10 cellular contexts compared by ENCODE assay signal in genomic region chr17:1001640-1002411, GRCh38. TPM values are rescaled to one million over a fixed set of nuclear protein-coding genes. Genes with fewer than 3 reads are reported as not detected.
DNase-seq lines count a peak whose midpoint lies in the region; ATAC-seq and TF ChIP-seq lines count a peak whose summit lies in the region.
"Had no signal": no experiment of that assay in that cellular context is flagged by ENCODE, and none has a peak within 500 bp of the region (broad histone marks: within the 10 kb centered on the region; RNA-seq: fewer than 3 reads in every experiment).

No MANE protein-coding gene starts in this region.

- H3K4me3 Mint-ChIP-seq in stimulated activated naive CD8-positive, alpha-beta T cell treated with anti-CD3 and anti-CD28 coated beads, Interleukin-15, Interleukin-2, amounts not matched to agents 100 ng/mL and 50 ng/mL, for 24 hours, result no peak overlapping the region

- H2AK5ac ChIP-seq in mesendoderm (ENCODE audit: low read length), result no peak overlapping the region

- no peak for ATAC-seq in stimulated activated naive CD8-positive, alpha-beta T cell treated with anti-CD3 and anti-CD28 coated beads, Interleukin-15, Interleukin-2, amounts not matched to agents 100 U/mL and 50 U/mL, for 24 hours
- ATAC-seq in aorta (ENCODE audit: low FRiP score), result peak; percentile 5

- no peaks in the 10 kb centered on the region for H3K9me3 ChIP-seq in aorta (ENCODE audit: control insufficient read depth, low read length)
- H3K9me3 ChIP-seq: Caco-2 had no signal

- H3K56ac ChIP-seq in mesendoderm (ENCODE audit: low read length), result no peak overlapping the region

- no peak for DNase-seq in stimulated activated naive CD8-positive, alpha-beta T cell treated with anti-CD3 and anti-CD28 coated beads, Interleukin-15, Interleukin-2, amounts not matched to agents 100 U/mL and 50 U/mL, for 24 hours
- DNase-seq in dorsolateral prefrontal cortex, result peak in 1 of 10 donors; percentile 34
- DNase-seq in mesendoderm, result peak; percentile 70
- peak; percentile 81 to 88 for DNase-seq in aorta
- no peak for DNase-seq in NCI-H1048 (lab: John Stamatoyannopoulos, UW)
- DNase-seq in cortex of kidney (lab: John Stamatoyannopoulos, UW), result no peak
- no peak for DNase-seq in activated effector memory CD4-positive, alpha-beta T cell treated with Interleukin-2 at 50 U/mL for 16 hours
- DNase-seq: Caco-2; stimulated activated CD4-positive, alpha-beta T cell treated with anti-CD3 and anti-CD28 coated beads, Interleukin-2, amount 100 ng/mL, for 48 hours had no signal

- peaks cover 39% of the 10 kb centered on the region for H3K4me1 Mint-ChIP-seq in stimulated activated naive CD8-positive, alpha-beta T cell treated with anti-CD3 and anti-CD28 coated beads, Interleukin-15, Interleukin-2, amounts not matched to agents 100 ng/mL and 50 ng/mL, for 24 hours (ENCODE audit: low read depth)

- H3K36me3 Mint-ChIP-seq in stimulated activated naive CD8-positive, alpha-beta T cell treated with anti-CD3 and anti-CD28 coated beads, Interleukin-15, Interleukin-2, amounts not matched to agents 100 ng/mL and 50 ng/mL, for 24 hours (ENCODE audit: low read depth), result peaks cover 50% of the 10 kb centered on the region

- no peaks in the 10 kb centered on the region for H3K27me3 Mint-ChIP-seq in stimulated activated naive CD8-positive, alpha-beta T cell treated with anti-CD3 and anti-CD28 coated beads, Interleukin-15, Interleukin-2, amounts not matched to agents 100 ng/mL and 50 ng/mL, for 24 hours

- H3K23ac ChIP-seq in mesendoderm (ENCODE audit: low read length), result no peak overlapping the region

- no peak overlapping the region for H3K4me2 ChIP-seq in mesendoderm (ENCODE audit: low read length)

- TF ChIP-seq CTCF in dorsolateral prefrontal cortex (IDR thresholded peaks at IDR 0.05 in 54 of 56, conservative IDR thresholded peaks at IDR 0.05 in 2 of 56; ENCODE audit: low read depth in 1 of 56, partially characterized antibody in 56 of 56), result no peak

- no peaks in the 10 kb centered on the region for H3K9me3 Mint-ChIP-seq in stimulated activated naive CD8-positive, alpha-beta T cell treated with anti-CD3 and anti-CD28 coated beads, Interleukin-15, Interleukin-2, amounts not matched to agents 100 ng/mL and 50 ng/mL, for 24 hours

- H4K8ac ChIP-seq in mesendoderm (ENCODE audit: low read depth, low read length), result no peak overlapping the region

- H3K27ac ChIP-seq in dorsolateral prefrontal cortex, result peak overlapping the region in 57 of 59 donors; percentile 6 to 97 (median 81)
- H3K27ac ChIP-seq in mesendoderm (ENCODE audit: low read depth, low read length), result no peak overlapping the region
- H3K27ac ChIP-seq in aorta (ENCODE audit: low read depth in 1 of 2, low read length in 2 of 2), result peak overlapping the region; percentile 57 to 77

- H2BK5ac ChIP-seq in mesendoderm (ENCODE audit: low read length), result no peak overlapping the region

- H3K18ac ChIP-seq in mesendoderm (ENCODE audit: low read length), result no peak overlapping the region

- H3K27me3 ChIP-seq in dorsolateral prefrontal cortex (no peaks in the 10 kb centered on the region), mesendoderm (ENCODE audit: insufficient read depth, low read length, poor library complexity) (no peaks in the 10 kb centered on the region), aorta (ENCODE audit: control insufficient read depth in 1 of 2, insufficient read depth in 2 of 2, low read length in 1 of 2) (no peaks in the 10 kb centered on the region)

- H2BK15ac ChIP-seq in mesendoderm (replicated peaks; ENCODE audit: low read depth), result no peak overlapping the region

- no peak overlapping the region for H3K4ac ChIP-seq in mesendoderm (ENCODE audit: low read depth, low read length)

- peak overlapping the region; percentile 18 for H3K27ac Mint-ChIP-seq in stimulated activated naive CD8-positive, alpha-beta T cell treated with anti-CD3 and anti-CD28 coated beads, Interleukin-15, Interleukin-2, amounts not matched to agents 100 ng/mL and 50 ng/mL, for 24 hours

- H3K79me2 ChIP-seq in mesendoderm (ENCODE audit: control insufficient read depth, insufficient read depth, low read length), result peaks cover 11% of the 10 kb centered on the region

- no peak overlapping the region for H3K9ac ChIP-seq in mesendoderm (ENCODE audit: low read length)

- H3K4me1 ChIP-seq in mesendoderm (ENCODE audit: control insufficient read depth, low read depth, low read length) (no peaks in the 10 kb centered on the region), aorta (ENCODE audit: control insufficient read depth in 1 of 2, insufficient read depth in 2 of 2, low read length in 2 of 2) (peaks cover 0 to 3% of the 10 kb centered on the region in 2 donors)

- intact Hi-C loops in dorsolateral prefrontal cortex (cut with DNase I) (loop anchor here (2.0 to 5.0 kb wide), 2 partner anchors 55 kb away; no protein-coding TSS in a partner anchor), aorta (cut with DNase I) (loop anchor here (5.0 to 10.0 kb wide), 2 partner anchors 55 to 103 kb away; no protein-coding TSS in a partner anchor)

- WGBS in mesendoderm (ENCODE audit: extremely low coverage, insufficient coverage, low lambda C conversion rate), result no CpG with 5 or more reads among the region's 18 CpGs
- WGBS in aorta, 2 donors, result 10 to 13% methylated on average over 18 of the region's 18 CpGs

- no peak overlapping the region for H4K5ac ChIP-seq in mesendoderm (ENCODE audit: low read length)

- no peak overlapping the region for H2BK120ac ChIP-seq in mesendoderm (ENCODE audit: low read depth, low read length)

- peaks cover 7% of the 10 kb centered on the region for H3K36me3 ChIP-seq in mesendoderm (ENCODE audit: control insufficient read depth, insufficient read depth, low read length)
- no peaks in the 10 kb centered on the region for H3K36me3 ChIP-seq in aorta (ENCODE audit: control insufficient read depth in 1 of 2, insufficient read depth in 2 of 2, low read length in 1 of 2)

- H3K4me3 ChIP-seq in dorsolateral prefrontal cortex (no peak overlapping the region), mesendoderm (ENCODE audit: low read length) (no peak overlapping the region), aorta (ENCODE audit: low read length in 2 of 2) (no peak overlapping the region)

- H3K79me1 ChIP-seq in mesendoderm (ENCODE audit: low read length), result peaks cover 10% of the 10 kb centered on the region

RNA-seq across cellular contexts. Expression of gene TIMM22, which starts 4.9 kb away (rescaled TPM):
- 10 to 100 TPM in 104 of 120 experiments, 1 to 10 TPM in 16; 7.3 to 15.5 (median 11.6) TPM for total RNA-seq in dorsolateral prefrontal cortex
- 16.4 TPM for polyA plus RNA-seq in mesendoderm (2013, experiment 1 of 2)
- polyA plus RNA-seq in mesendoderm (2013, experiment 2 of 2), result 16.9 TPM
- 1 to 10 TPM; 7.7 to 9.1 TPM for total RNA-seq in aorta
- 1 to 10 TPM; 8.4 to 9.1 TPM for polyA plus RNA-seq in aorta

RNA-seq across cellular contexts. Expression of gene NXN, which starts 22.2 kb away (rescaled TPM):
- 10 to 100 TPM in 109 of 120 experiments, 1 to 10 TPM in 11; 6.9 to 38.1 (median 15.4) TPM for total RNA-seq in dorsolateral prefrontal cortex
- polyA plus RNA-seq in mesendoderm (2013, experiment 1 of 2), result 125 TPM
- polyA plus RNA-seq in mesendoderm (2013, experiment 2 of 2), result 122 TPM
- 10 to 100 TPM; 23.4 to 41.0 TPM for total RNA-seq in aorta
- 10 to 100 TPM; 13.0 to 20.4 TPM for polyA plus RNA-seq in aorta

Comparison
In these comparisons a context has a peak if more than half of its experiments do, and no peak if none do; other contexts are left out.
1. DNase-seq: peak in mesendoderm (single experiment) and aorta (2 of 2); none in stimulated activated naive CD8-positive, alpha-beta T cell treated with anti-CD3 and anti-CD28 coated beads, Interleukin-15, Interleukin-2, amounts not matched to agents 100 U/mL and 50 U/mL, for 24 hours (single experiment), NCI-H1048 (single experiment), cortex of kidney (single experiment) and activated effector memory CD4-positive, alpha-beta T cell treated with Interleukin-2 at 50 U/mL for 16 hours (single experiment).